ENCODE assay signal across 10 cellular contexts in genomic region chr1:98323396-98323795, GRCh38.
DNase-seq lines count a peak whose midpoint lies in the region; ATAC-seq, FAIRE-seq and TF ChIP-seq lines count a peak whose summit lies in the region.
"Had no signal": no experiment of that assay in that cellular context is flagged by ENCODE, and none has a peak within 500 bp of the region (broad histone marks: within the 10 kb centered on the region; RNA-seq: fewer than 3 reads in every experiment).

No MANE protein-coding gene starts in this region.

- no peak overlapping the region for H3K4me3 Mint-ChIP-seq in activated CD8-positive, alpha-beta memory T cell treated with anti-CD3 and anti-CD28 coated beads, Interleukin-2, amount 10 ng/mL, durations not matched to agents 7 days and 5 days

- H3K9me3 Mint-ChIP-seq in activated CD8-positive, alpha-beta memory T cell treated with anti-CD3 and anti-CD28 coated beads, Interleukin-2, amount 10 ng/mL, durations not matched to agents 7 days and 5 days (ENCODE audit: low read depth) = peaks cover 2% of the 10 kb centered on the region

- FAIRE-seq in frontal cortex (lab: Jason Lieb, UNC) = no peak

- TF ChIP-seq CTCF in tibial nerve (IDR thresholded peaks at IDR 0.05) = no peak

- no peaks in the 10 kb centered on the region for H3K27me3 ChIP-seq in tibial nerve
- H3K27me3 ChIP-seq: BE2C had no signal

- peak overlapping the region; percentile 77 for H3K27ac Mint-ChIP-seq in activated CD8-positive, alpha-beta memory T cell treated with anti-CD3 and anti-CD28 coated beads, Interleukin-2, amount 10 ng/mL, durations not matched to agents 7 days and 5 days

- no peak for TF ChIP-seq POLR2A in tibial nerve (IDR thresholded peaks at IDR 0.05)

- H3K27me3 Mint-ChIP-seq in activated CD8-positive, alpha-beta memory T cell treated with anti-CD3 and anti-CD28 coated beads, Interleukin-2, amount 10 ng/mL, durations not matched to agents 7 days and 5 days = peaks cover 6% of the 10 kb centered on the region

- H3K9me3 ChIP-seq in tibial nerve = no peaks in the 10 kb centered on the region
- H3K9me3 ChIP-seq: BE2C had no signal

- no peaks in the 10 kb centered on the region for H3K36me3 Mint-ChIP-seq in activated CD8-positive, alpha-beta memory T cell treated with anti-CD3 and anti-CD28 coated beads, Interleukin-2, amount 10 ng/mL, durations not matched to agents 7 days and 5 days

- DNase-seq in activated CD8-positive, alpha-beta memory T cell treated with anti-CD3 and anti-CD28 coated beads, Interleukin-2, amount 10 ng/mL, durations not matched to agents 7 days and 5 days = no peak
- DNase-seq in activated CD8-positive, alpha-beta memory T cell treated with anti-CD3 and anti-CD28 coated beads, Interleukin-2, amount 50 U/mL, for 4 hours = no peak
- DNase-seq in SKM-1 (lab: John Stamatoyannopoulos, UW; ENCODE audit: unreplicated experiment) (peak; percentile 74), left cardiac atrium (no peak), tibial nerve (ENCODE audit: low spot score in 2 of 2) (peak in 1 of 2 donors; percentile 22), frontal cortex (ENCODE audit: low spot score in 2 of 2) (no peak), medulla oblongata (ENCODE audit: extremely low spot score) (no peak)
- DNase-seq: BE2C, Karpas-422 had no signal

- CTCF ChIA-PET in activated CD8-positive, alpha-beta memory T cell treated with anti-CD3 and anti-CD28 coated beads, Interleukin-2, amount 10 ng/mL, durations not matched to agents 7 days and 5 days (lab: Charles Lee) = interaction anchor here (0.7 to 2.4 kb wide), 3 partner anchors 9 to 65 kb away, joined by 3 to 7 read pairs (median 5); no protein-coding TSS in a partner anchor

- no peaks in the 10 kb centered on the region for H3K36me3 ChIP-seq in tibial nerve
- H3K36me3 ChIP-seq: BE2C had no signal

- peaks cover 0 to 54% (median 16%) of the 10 kb centered on the region in 4 donors for H3K4me1 ChIP-seq in tibial nerve
- H3K4me1 ChIP-seq: BE2C had no signal

- intact Hi-C loops in left cardiac atrium (cut with DNase I) = no loop called here

- ATAC-seq in activated CD8-positive, alpha-beta memory T cell treated with anti-CD3 and anti-CD28 coated beads, Interleukin-2, amount 10 ng/mL, durations not matched to agents 7 days and 5 days = peak; percentile 15
- peak; percentile 69 to 83 for ATAC-seq in left cardiac atrium
- ATAC-seq in GM19328 (IDR thresholded peaks at IDR 0.05; ENCODE audit: unreplicated experiment) = no peak

- no peak overlapping the region for H3K4me3 ChIP-seq in tibial nerve

- H3K4me1 Mint-ChIP-seq in activated CD8-positive, alpha-beta memory T cell treated with anti-CD3 and anti-CD28 coated beads, Interleukin-2, amount 10 ng/mL, durations not matched to agents 7 days and 5 days = peaks cover 29% of the 10 kb centered on the region

- H3K27ac ChIP-seq in tibial nerve = peak overlapping the region in 3 of 4 donors; percentile 13 to 64 (median 38)

- TF ChIP-seq EP300 in tibial nerve (IDR thresholded peaks at IDR 0.05) = no peak
